In the genomic region with DNA sequence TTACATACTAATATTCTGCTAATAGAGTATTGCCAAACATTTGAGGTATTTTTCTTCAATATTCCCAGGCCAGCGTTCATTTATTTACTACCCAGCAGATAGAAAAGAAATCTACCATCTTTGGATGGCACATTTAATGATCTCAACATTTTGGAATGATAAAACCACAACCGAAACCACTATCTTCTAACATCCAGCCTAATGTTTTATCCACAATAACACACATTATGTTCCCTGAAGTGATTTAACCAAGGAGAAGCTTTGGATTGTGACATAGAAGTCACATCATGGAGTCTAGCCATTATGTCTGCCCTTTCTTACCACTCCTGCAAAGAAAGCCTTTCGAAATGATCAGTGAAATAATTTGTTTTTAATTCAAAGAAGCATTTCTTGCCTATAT, we compare ENCODE assay signal across 25 cellular contexts.
"Had no signal": no experiment of that assay in that cellular context is flagged by ENCODE, and none has a peak within 500 bp of the region (broad histone marks: within the 10 kb centered on the region; RNA-seq: fewer than 3 reads in every experiment).

No MANE protein-coding gene starts in this region.

- ATAC-seq: activated CD8-positive, alpha-beta memory T cell treated with anti-CD3 and anti-CD28 coated beads, Interleukin-2, amount 10 ng/mL, durations not matched to agents 7 days and 5 days; activated naive CD4-positive, alpha-beta T cell treated with anti-CD3 and anti-CD28 coated beads, Interleukin-2, amount 50 U/mL, for 72 hours; activated naive CD8-positive, alpha-beta T cell treated with anti-CD3 and anti-CD28 coated beads, Interleukin-2, amount 50 U/mL, for 24 hours; PC-3; WTC11 had no signal

- H3K4me3 ChIP-seq: ascending aorta, cardiac muscle cell had no signal

- H3K27ac ChIP-seq: ascending aorta, cardiac muscle cell had no signal

- DNase-seq: activated CD4-positive, alpha-beta T cell treated with anti-CD3 and anti-CD28 coated beads, Interleukin-2, amount 10 ng/mL, durations not matched to agents 24 days and 14 days; activated CD4-positive, alpha-beta T cell treated with anti-CD3 and anti-CD28 coated beads, Interleukin-2, amount 50 U/mL, for 48 hours; activated CD4-positive, CD25-positive, alpha-beta regulatory T cell treated with anti-CD3 and anti-CD28 coated beads, Interleukin-2, amount 50 U/mL, for 72 hours; activated CD8-positive, alpha-beta memory T cell treated with anti-CD3 and anti-CD28 coated beads, Interleukin-2, amount 10 ng/mL, durations not matched to agents 7 days and 5 days; activated effector memory CD4-positive, alpha-beta T cell treated with anti-CD3 and anti-CD28 coated beads, Interleukin-2, amount 50 U/mL, for 16 hours; activated naive CD4-positive, alpha-beta T cell treated with Interleukin-2 at 50 U/mL for 16 hours; activated naive CD8-positive, alpha-beta T cell treated with anti-CD3 and anti-CD28 coated beads, Interleukin-2, amount 50 U/mL, for 24 hours; activated T-cell treated with anti-CD3 and anti-CD28 coated beads, Interleukin-2, amount 50 U/mL, for 24 hours; amniotic stem cell; Kasumi-1; KBM-7; MV-4-11; NCI-H1092 treated with DMSO at 0.1 percent for 48 hours; NCI-H1417 treated with DMSO at 0.1 percent for 48 hours; NCI-H1694 treated with DMSO at 0.1 percent for 48 hours; NCI-H2081; NCI-H510A treated with DMSO at 0.1 percent for 48 hours; PC-3; SHP77 treated with DMSO at 0.1 percent for 48 hours had no signal

- H3K4me3 Mint-ChIP-seq: activated CD4-positive, alpha-beta T cell treated with anti-CD3 and anti-CD28 coated beads, Interleukin-2, amount 10 ng/mL, durations not matched to agents 24 days and 14 days; activated CD8-positive, alpha-beta memory T cell treated with anti-CD3 and anti-CD28 coated beads, Interleukin-2, amount 10 ng/mL, durations not matched to agents 7 days and 5 days; activated naive CD8-positive, alpha-beta T cell treated with anti-CD3 and anti-CD28 coated beads, Interleukin-2, amount 50 U/mL, for 24 hours; activated T-cell treated with anti-CD3 and anti-CD28 coated beads, Interleukin-2, amount 50 U/mL, for 24 hours; brain; T-helper 1 cell treated with Interleukin-12 subunit alpha and Interleukin-12 subunit beta and Interleukin-4 antibody, amounts not matched to agents 30 μg/mL and 1 μg/mL, for 36 hours; WTC11 had no signal

- H3K27me3 ChIP-seq: ascending aorta, cardiac muscle cell had no signal

- H3K9me3 ChIP-seq: ascending aorta had no signal

- H3K36me3 Mint-ChIP-seq: activated CD8-positive, alpha-beta memory T cell treated with anti-CD3 and anti-CD28 coated beads, Interleukin-2, amount 10 ng/mL, durations not matched to agents 7 days and 5 days; activated naive CD4-positive, alpha-beta T cell treated with anti-CD3 and anti-CD28 coated beads, Interleukin-2, amount 50 U/mL, for 72 hours; brain had no signal

- H3K4me1 Mint-ChIP-seq: activated CD4-positive, alpha-beta T cell treated with anti-CD3 and anti-CD28 coated beads, Interleukin-2, amount 10 ng/mL, durations not matched to agents 24 days and 14 days; activated CD8-positive, alpha-beta memory T cell treated with anti-CD3 and anti-CD28 coated beads, Interleukin-2, amount 10 ng/mL, durations not matched to agents 7 days and 5 days; activated naive CD8-positive, alpha-beta T cell treated with anti-CD3 and anti-CD28 coated beads, Interleukin-2, amount 50 U/mL, for 24 hours; brain; WTC11 had no signal

- H3K27me3 Mint-ChIP-seq: activated CD4-positive, alpha-beta T cell treated with anti-CD3 and anti-CD28 coated beads, Interleukin-2, amount 10 ng/mL, durations not matched to agents 24 days and 14 days; activated CD8-positive, alpha-beta memory T cell treated with anti-CD3 and anti-CD28 coated beads, Interleukin-2, amount 10 ng/mL, durations not matched to agents 7 days and 5 days; activated T-cell treated with anti-CD3 and anti-CD28 coated beads, Interleukin-2, amount 50 U/mL, for 24 hours; brain had no signal

- H3K27ac Mint-ChIP-seq: activated CD4-positive, alpha-beta T cell treated with anti-CD3 and anti-CD28 coated beads, Interleukin-2, amount 10 ng/mL, durations not matched to agents 24 days and 14 days; activated CD8-positive, alpha-beta memory T cell treated with anti-CD3 and anti-CD28 coated beads, Interleukin-2, amount 10 ng/mL, durations not matched to agents 7 days and 5 days; activated naive CD4-positive, alpha-beta T cell treated with anti-CD3 and anti-CD28 coated beads, Interleukin-2, amount 50 U/mL, for 72 hours; activated naive CD8-positive, alpha-beta T cell treated with anti-CD3 and anti-CD28 coated beads, Interleukin-2, amount 50 U/mL, for 24 hours; activated T-cell treated with anti-CD3 and anti-CD28 coated beads, Interleukin-2, amount 50 U/mL, for 24 hours; brain; T-helper 1 cell treated with Interleukin-12 subunit alpha and Interleukin-12 subunit beta and Interleukin-4 antibody, amounts not matched to agents 30 μg/mL and 1 μg/mL, for 36 hours; WTC11 had no signal

- H3K36me3 ChIP-seq: ascending aorta, cardiac muscle cell had no signal

- H3K4me1 ChIP-seq: ascending aorta had no signal
